ENCODE assay signal across 15 cellular contexts in the genomic region with DNA sequence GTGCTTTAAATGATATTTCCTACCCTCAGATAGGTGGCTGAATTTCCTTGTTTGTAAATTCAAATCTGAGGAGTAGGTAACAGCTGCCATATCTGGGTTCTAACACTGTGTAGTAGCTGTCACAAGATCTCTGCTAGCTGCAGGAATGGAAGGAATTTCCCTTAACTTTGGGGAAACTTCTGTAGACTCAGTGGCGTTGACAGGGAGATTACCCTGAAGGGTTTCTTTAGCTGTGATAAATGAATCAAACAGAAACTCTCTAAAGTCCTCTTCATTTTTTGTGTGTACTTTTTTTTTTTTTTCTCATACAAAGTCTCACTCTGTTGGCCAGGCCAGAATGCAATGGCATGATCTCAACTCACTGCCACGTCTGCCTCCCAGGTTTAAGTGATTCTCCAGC. TPM values are rescaled to one million over a fixed set of nuclear protein-coding genes. Genes with fewer than 3 reads are reported as not detected.
A peak's percentile ranks its signal among the peaks of the same experiment; 100 is the strongest.
DNase-seq lines count a peak whose midpoint lies in the region; ATAC-seq and TF ChIP-seq lines count a peak whose summit lies in the region.
"Had no signal": no experiment of that assay in that cellular context is flagged by ENCODE, and none has a peak within 500 bp of the region (broad histone marks: within the 10 kb centered on the region; RNA-seq: fewer than 3 reads in every experiment).

No MANE protein-coding gene starts in this region.

- H3K4me1 ChIP-seq in osteoblast (ENCODE audit: insufficient read depth, low read length) (peaks cover 24% of the 10 kb centered on the region), right cardiac atrium (ENCODE audit: control insufficient read depth, insufficient read depth, low read length) (peaks cover 2% of the 10 kb centered on the region)
- H3K4me1 ChIP-seq: lower lobe of right lung had no signal

- H3K27ac ChIP-seq in osteoblast (ENCODE audit: low read depth, low read length) (peak overlapping the region; percentile 83), right cardiac atrium (ENCODE audit: low read length) (no peak overlapping the region)
- H3K27ac ChIP-seq: lower lobe of right lung, skin epidermis had no signal

- no peak overlapping the region for H3K4me3 ChIP-seq in osteoblast (ENCODE audit: insufficient read depth, low read length)
- H3K4me3 ChIP-seq in right cardiac atrium (ENCODE audit: low read length) = no peak overlapping the region
- H3K4me3 ChIP-seq: lower lobe of right lung, skin epidermis had no signal

- peaks cover 24% of the 10 kb centered on the region for H3K4me1 Mint-ChIP-seq in activated B cell treated with CpG ODN at 0.5 μM for 24 hours

- intact Hi-C loops in activated B cell treated with CpG ODN at 0.5 μM for 24 hours (cut with micrococcal nuclease) (no loop called here), right cardiac atrium (cut with DNase I) (no loop called here)

- peak overlapping the region; percentile 21 for H2AFZ ChIP-seq in osteoblast (ENCODE audit: low read length)

- H3K4me2 ChIP-seq in osteoblast (ENCODE audit: insufficient read depth, low read length) = peak overlapping the region; percentile 25

- ATAC-seq in GM18508 (IDR thresholded peaks at IDR 0.05; ENCODE audit: insufficient read depth, unreplicated experiment) (peak; percentile 37), HG02588 (IDR thresholded peaks at IDR 0.05; ENCODE audit: unreplicated experiment) (peak; percentile 62), activated B cell treated with CpG ODN at 0.5 μM for 24 hours (ENCODE audit: low read depth) (peak; percentile 13), right cardiac atrium (no peak), HG03196 (IDR thresholded peaks at IDR 0.05; ENCODE audit: unreplicated experiment) (no peak)
- ATAC-seq: lower lobe of right lung had no signal

- H3K27me3 Mint-ChIP-seq in activated B cell treated with CpG ODN at 0.5 μM for 24 hours = no peaks in the 10 kb centered on the region
- H3K27me3 Mint-ChIP-seq: activated naive CD8-positive, alpha-beta T cell; IgD-negative memory B cell had no signal

- TF ChIP-seq CTCF in activated B cell treated with CpG ODN at 0.5 μM for 24 hours (IDR thresholded peaks at IDR 0.05) (no peak), osteoblast (IDR thresholded peaks at IDR 0.05; ENCODE audit: extremely low read depth, low read depth, low read length) (no peak)

- no peaks in the 10 kb centered on the region for H3K36me3 ChIP-seq in osteoblast (ENCODE audit: insufficient read depth, low read length)
- H3K36me3 ChIP-seq: lower lobe of right lung had no signal

- H3K9me3 Mint-ChIP-seq in activated B cell treated with CpG ODN at 0.5 μM for 24 hours = peaks cover 4% of the 10 kb centered on the region

- DNase-seq in activated B cell treated with CpG ODN at 0.5 μM for 24 hours = no peak
- no peak for DNase-seq in osteoblast (ENCODE audit: insufficient read length, low spot score, missing footprints)
- no peak for DNase-seq in right cardiac atrium
- DNase-seq in inferior parietal cortex (ENCODE audit: extremely low spot score) = no peak
- DNase-seq: GDM1; lower lobe of right lung; NCI-H526 treated with DMSO at 0.1 percent for 48 hours; stimulated activated naive CD4-positive, alpha-beta T cell; T-helper 9 cell had no signal

- no peak overlapping the region for H3K4me3 Mint-ChIP-seq in activated B cell treated with CpG ODN at 0.5 μM for 24 hours
- H3K4me3 Mint-ChIP-seq: activated naive CD8-positive, alpha-beta T cell had no signal

- CTCF ChIA-PET in activated B cell treated with CpG ODN at 0.5 μM for 24 hours (lab: Charles Lee) = no interaction called here

- no peaks in the 10 kb centered on the region for H3K79me2 ChIP-seq in osteoblast (ENCODE audit: insufficient read depth, low read length)

- no peaks in the 10 kb centered on the region for H3K36me3 Mint-ChIP-seq in activated B cell treated with CpG ODN at 0.5 μM for 24 hours (ENCODE audit: low read depth)
- H3K36me3 Mint-ChIP-seq: activated naive CD8-positive, alpha-beta T cell had no signal

- H3K27me3 ChIP-seq in osteoblast (ENCODE audit: insufficient read depth, low read length) (no peaks in the 10 kb centered on the region), right cardiac atrium (ENCODE audit: control insufficient read depth, insufficient read depth) (no peaks in the 10 kb centered on the region)

- 80% methylated on average over 2 of the region's 2 CpGs for WGBS in right cardiac atrium

- H3K9me3 ChIP-seq in osteoblast (ENCODE audit: low read depth, low read length) (no peaks in the 10 kb centered on the region), right cardiac atrium (ENCODE audit: control insufficient read depth, low read length) (no peaks in the 10 kb centered on the region)
- H3K9me3 ChIP-seq: lower lobe of right lung had no signal

- no peaks in the 10 kb centered on the region for H4K20me1 ChIP-seq in osteoblast (ENCODE audit: insufficient read depth, low read length)

- POLR2A ChIA-PET in activated B cell treated with CpG ODN at 0.5 μM for 24 hours (lab: Charles Lee) = interaction anchor here (0.7 to 1.9 kb wide), 5 partner anchors 15 to 75 kb away, joined by 4 to 6 read pairs (median 4); no protein-coding TSS in a partner anchor

- peak overlapping the region; percentile 3 for H3K27ac Mint-ChIP-seq in activated B cell treated with CpG ODN at 0.5 μM for 24 hours
- H3K27ac Mint-ChIP-seq: IgD-negative memory B cell had no signal

RNA-seq across cellular contexts. Expression of a gene that starts 5.3 kb away (rescaled TPM):
- total RNA-seq in activated B cell treated with CpG ODN at 0.5 μM for 24 hours (30.6 and 32.8 TPM in 2 replicates), osteoblast (25.9 and 30.8 TPM in 2 replicates), right cardiac atrium (1 to 10 TPM; 3.0 to 8.5 (median 6.1) TPM)
- 1.8 TPM for polyA plus RNA-seq in right cardiac atrium

RNA-seq across cellular contexts. Expression of a gene that starts 26.0 kb away (rescaled TPM):
- 19.1 and 19.3 TPM in 2 replicates for total RNA-seq in activated B cell treated with CpG ODN at 0.5 μM for 24 hours
- 13.0 and 17.0 TPM in 2 replicates for total RNA-seq in osteoblast
- 10 to 100 TPM; 21.8 to 32.9 (median 30.9) TPM for total RNA-seq in right cardiac atrium
- 44.4 TPM for polyA plus RNA-seq in right cardiac atrium

Comparison
In these comparisons a context has a peak if more than half of its experiments do, and no peak if none do; other contexts are left out.
1. ATAC-seq: peak in GM18508 (single experiment), HG02588 (single experiment) and activated B cell treated with CpG ODN at 0.5 μM for 24 hours (single experiment); none in right cardiac atrium (0 of 2) and HG03196 (single experiment).